1 cellular context compared by ENCODE assay signal in the genomic region with DNA sequence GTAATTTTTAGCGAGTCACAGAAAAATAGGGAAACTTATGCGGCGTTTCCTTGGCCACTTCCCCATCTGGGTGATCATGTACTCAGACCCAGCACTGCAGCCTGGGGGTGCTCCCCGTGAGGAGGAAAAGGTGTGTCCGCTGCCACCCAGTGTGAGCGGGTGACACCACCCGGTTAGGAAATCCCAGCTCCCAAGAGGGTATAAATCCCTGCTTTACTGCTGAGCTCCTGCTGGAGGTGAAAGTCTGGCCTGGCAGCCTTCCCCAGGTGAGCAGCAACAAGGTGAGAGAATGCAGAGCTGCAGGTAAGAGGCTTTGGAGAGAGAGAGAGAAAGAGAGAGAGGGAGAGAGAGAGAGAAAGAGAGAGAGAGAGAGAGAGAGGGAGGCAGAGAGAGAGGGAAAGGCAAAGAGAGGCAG.
TF ChIP-seq lines count a peak whose summit lies in the region.

A gene with protein sequence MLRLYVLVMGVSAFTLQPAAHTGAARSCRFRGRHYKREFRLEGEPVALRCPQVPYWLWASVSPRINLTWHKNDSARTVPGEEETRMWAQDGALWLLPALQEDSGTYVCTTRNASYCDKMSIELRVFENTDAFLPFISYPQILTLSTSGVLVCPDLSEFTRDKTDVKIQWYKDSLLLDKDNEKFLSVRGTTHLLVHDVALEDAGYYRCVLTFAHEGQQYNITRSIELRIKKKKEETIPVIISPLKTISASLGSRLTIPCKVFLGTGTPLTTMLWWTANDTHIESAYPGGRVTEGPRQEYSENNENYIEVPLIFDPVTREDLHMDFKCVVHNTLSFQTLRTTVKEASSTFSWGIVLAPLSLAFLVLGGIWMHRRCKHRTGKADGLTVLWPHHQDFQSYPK (plus strand): TSS at position 230 of the 415 bp plus-strand sequence. CDS start 16,616 bp downstream, outside the sequence.

TF ChIP-seq in WTC11, 78 proteins besides CTCF, POLR2A, EP300 and RAD21 (continued from another document):
- no peak for TF ChIP-seq ELF4 (CRISPR knock-in tag; IDR thresholded peaks at IDR 0.05; ENCODE audit: low read depth)
- TF ChIP-seq, protein P1, sequence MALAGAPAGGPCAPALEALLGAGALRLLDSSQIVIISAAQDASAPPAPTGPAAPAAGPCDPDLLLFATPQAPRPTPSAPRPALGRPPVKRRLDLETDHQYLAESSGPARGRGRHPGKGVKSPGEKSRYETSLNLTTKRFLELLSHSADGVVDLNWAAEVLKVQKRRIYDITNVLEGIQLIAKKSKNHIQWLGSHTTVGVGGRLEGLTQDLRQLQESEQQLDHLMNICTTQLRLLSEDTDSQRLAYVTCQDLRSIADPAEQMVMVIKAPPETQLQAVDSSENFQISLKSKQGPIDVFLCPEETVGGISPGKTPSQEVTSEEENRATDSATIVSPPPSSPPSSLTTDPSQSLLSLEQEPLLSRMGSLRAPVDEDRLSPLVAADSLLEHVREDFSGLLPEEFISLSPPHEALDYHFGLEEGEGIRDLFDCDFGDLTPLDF (CRISPR knock-in tag; IDR thresholded peaks at IDR 0.05) = no peak
- TF ChIP-seq, protein P2, sequence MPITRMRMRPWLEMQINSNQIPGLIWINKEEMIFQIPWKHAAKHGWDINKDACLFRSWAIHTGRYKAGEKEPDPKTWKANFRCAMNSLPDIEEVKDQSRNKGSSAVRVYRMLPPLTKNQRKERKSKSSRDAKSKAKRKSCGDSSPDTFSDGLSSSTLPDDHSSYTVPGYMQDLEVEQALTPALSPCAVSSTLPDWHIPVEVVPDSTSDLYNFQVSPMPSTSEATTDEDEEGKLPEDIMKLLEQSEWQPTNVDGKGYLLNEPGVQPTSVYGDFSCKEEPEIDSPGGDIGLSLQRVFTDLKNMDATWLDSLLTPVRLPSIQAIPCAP (CRISPR knock-in tag; IDR thresholded peaks at IDR 0.05) = no peak
- TF ChIP-seq, protein P3, sequence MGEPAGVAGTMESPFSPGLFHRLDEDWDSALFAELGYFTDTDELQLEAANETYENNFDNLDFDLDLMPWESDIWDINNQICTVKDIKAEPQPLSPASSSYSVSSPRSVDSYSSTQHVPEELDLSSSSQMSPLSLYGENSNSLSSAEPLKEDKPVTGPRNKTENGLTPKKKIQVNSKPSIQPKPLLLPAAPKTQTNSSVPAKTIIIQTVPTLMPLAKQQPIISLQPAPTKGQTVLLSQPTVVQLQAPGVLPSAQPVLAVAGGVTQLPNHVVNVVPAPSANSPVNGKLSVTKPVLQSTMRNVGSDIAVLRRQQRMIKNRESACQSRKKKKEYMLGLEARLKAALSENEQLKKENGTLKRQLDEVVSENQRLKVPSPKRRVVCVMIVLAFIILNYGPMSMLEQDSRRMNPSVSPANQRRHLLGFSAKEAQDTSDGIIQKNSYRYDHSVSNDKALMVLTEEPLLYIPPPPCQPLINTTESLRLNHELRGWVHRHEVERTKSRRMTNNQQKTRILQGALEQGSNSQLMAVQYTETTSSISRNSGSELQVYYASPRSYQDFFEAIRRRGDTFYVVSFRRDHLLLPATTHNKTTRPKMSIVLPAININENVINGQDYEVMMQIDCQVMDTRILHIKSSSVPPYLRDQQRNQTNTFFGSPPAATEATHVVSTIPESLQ (CRISPR knock-in tag; IDR thresholded peaks at IDR 0.05) = no peak
